Comparison of ENCODE assay signal across 1 cellular context in the genomic region with DNA sequence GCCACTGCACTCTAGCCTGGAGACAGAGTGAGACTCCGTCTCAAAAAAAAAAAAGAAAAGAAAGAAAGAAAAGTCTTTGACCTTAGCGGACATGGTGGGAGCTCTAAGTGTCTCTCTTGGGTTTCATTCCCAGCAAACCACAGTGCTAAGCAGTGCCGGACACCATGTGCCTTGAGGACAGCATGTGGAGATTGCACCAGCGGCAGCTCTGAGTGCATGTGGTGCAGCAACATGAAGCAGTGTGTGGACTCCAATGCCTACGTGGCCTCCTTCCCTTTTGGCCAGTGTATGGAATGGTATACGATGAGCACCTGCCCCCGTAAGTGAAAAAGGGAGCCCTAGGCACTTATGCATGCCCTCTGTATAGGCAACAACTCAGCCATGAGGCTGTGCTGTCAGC.
TF ChIP-seq lines count a peak whose summit lies in the region.

No MANE protein-coding gene starts in this region.

TF ChIP-seq in HepG2, 621 proteins besides CTCF, POLR2A, EP300 and RAD21 (continued from another document):
- TF ChIP-seq, protein P1, sequence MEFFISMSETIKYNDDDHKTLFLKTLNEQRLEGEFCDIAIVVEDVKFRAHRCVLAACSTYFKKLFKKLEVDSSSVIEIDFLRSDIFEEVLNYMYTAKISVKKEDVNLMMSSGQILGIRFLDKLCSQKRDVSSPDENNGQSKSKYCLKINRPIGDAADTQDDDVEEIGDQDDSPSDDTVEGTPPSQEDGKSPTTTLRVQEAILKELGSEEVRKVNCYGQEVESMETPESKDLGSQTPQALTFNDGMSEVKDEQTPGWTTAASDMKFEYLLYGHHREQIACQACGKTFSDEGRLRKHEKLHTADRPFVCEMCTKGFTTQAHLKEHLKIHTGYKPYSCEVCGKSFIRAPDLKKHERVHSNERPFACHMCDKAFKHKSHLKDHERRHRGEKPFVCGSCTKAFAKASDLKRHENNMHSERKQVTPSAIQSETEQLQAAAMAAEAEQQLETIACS (CRISPR knock-in tag; IDR thresholded peaks at IDR 0.05): no peak
- TF ChIP-seq IRX3 (CRISPR knock-in tag; IDR thresholded peaks at IDR 0.05; ENCODE audit: borderline replicate concordance, low read depth) (no peak), BORCS8-MEF2B (CRISPR knock-in tag; IDR thresholded peaks at IDR 0.05) (no peak), ZNF510 (CRISPR knock-in tag; IDR thresholded peaks at IDR 0.05; ENCODE audit: low read depth) (no peak)
